Comparison of ENCODE assay signal across 22 cellular contexts in genomic region chr15:90819390-90819789, GRCh38. TPM values are rescaled to one million over a fixed set of nuclear protein-coding genes. Genes with fewer than 3 reads are reported as not detected.
DNase-seq lines count a peak whose midpoint lies in the region; ATAC-seq, FAIRE-seq and TF ChIP-seq lines count a peak whose summit lies in the region.
"Had no signal": no experiment of that assay in that cellular context is flagged by ENCODE, and none has a peak within 500 bp of the region (broad histone marks: within the 10 kb centered on the region; RNA-seq: fewer than 3 reads in every experiment).

No MANE protein-coding gene starts in this region.

- no peak overlapping the region for H3K9ac ChIP-seq in kidney (ENCODE audit: low read length in 2 of 2)

- H3K36me3 ChIP-seq in left ventricle myocardium inferior (no peaks in the 10 kb centered on the region), kidney (ENCODE audit: control insufficient read depth in 1 of 2, insufficient read depth in 2 of 2, low read length in 2 of 2) (no peaks in the 10 kb centered on the region)
- H3K36me3 ChIP-seq: esophagus squamous epithelium, upper lobe of left lung had no signal

- H3K9me3 ChIP-seq in left ventricle myocardium inferior (replicated peaks) (no peaks in the 10 kb centered on the region), kidney (ENCODE audit: control insufficient read depth in 1 of 2, low read length in 2 of 2) (no peaks in the 10 kb centered on the region)
- H3K9me3 ChIP-seq: Caco-2, esophagus squamous epithelium, upper lobe of left lung had no signal

- peaks cover 9% of the 10 kb centered on the region for H3K36me3 Mint-ChIP-seq in WTC11

- H3K4me3 Mint-ChIP-seq in WTC11, result no peak overlapping the region
- no peak overlapping the region for H3K4me3 Mint-ChIP-seq in stimulated activated naive CD8-positive, alpha-beta T cell treated with anti-CD3 and anti-CD28 coated beads, Interleukin-15, amount 100 ng/mL, for 72 hours

- ATAC-seq in WTC11, result no peak
- ATAC-seq in stimulated activated naive CD8-positive, alpha-beta T cell treated with anti-CD3 and anti-CD28 coated beads, Interleukin-15, amount 100 ng/mL, for 72 hours, result peak; percentile 20
- ATAC-seq in HG02610 (IDR thresholded peaks at IDR 0.05; ENCODE audit: unreplicated experiment), result no peak
- ATAC-seq: activated CD4-positive, CD25-positive, alpha-beta regulatory T cell treated with anti-CD3 and anti-CD28 coated beads, Interleukin-2, amount 50 U/mL, for 24 hours had no signal

- H3K4me1 Mint-ChIP-seq in WTC11, result peaks cover 27% of the 10 kb centered on the region
- H3K4me1 Mint-ChIP-seq in stimulated activated naive CD8-positive, alpha-beta T cell treated with anti-CD3 and anti-CD28 coated beads, Interleukin-15, amount 100 ng/mL, for 72 hours, result peaks cover 62% of the 10 kb centered on the region

- H3K27ac Mint-ChIP-seq in WTC11, result no peak overlapping the region
- peak overlapping the region in 1 of 2 donors; percentile 67 for H3K27ac Mint-ChIP-seq in stimulated activated naive CD8-positive, alpha-beta T cell treated with anti-CD3 and anti-CD28 coated beads, Interleukin-15, amount 100 ng/mL, for 72 hours

- TF ChIP-seq CTCF in WTC11 (IDR thresholded peaks at IDR 0.05), result no peak
- TF ChIP-seq CTCF in left ventricle myocardium inferior (IDR thresholded peaks at IDR 0.05; ENCODE audit: borderline replicate concordance), result no peak
- TF ChIP-seq CTCF in kidney (IDR thresholded peaks at IDR 0.05; ENCODE audit: borderline replicate concordance, extremely low read depth, insufficient read depth), result no peak

- H3K9me3 Mint-ChIP-seq in WTC11, result no peaks in the 10 kb centered on the region
- no peaks in the 10 kb centered on the region for H3K9me3 Mint-ChIP-seq in stimulated activated naive CD8-positive, alpha-beta T cell treated with anti-CD3 and anti-CD28 coated beads, Interleukin-15, amount 100 ng/mL, for 72 hours

- DNase-seq in activated CD8-positive, alpha-beta memory T cell treated with anti-CD3 and anti-CD28 coated beads, Interleukin-2, amount 50 U/mL, for 48 hours, result peak; percentile 59
- DNase-seq in activated CD8-positive, alpha-beta memory T cell treated with anti-CD3 and anti-CD28 coated beads, Interleukin-2, amount 50 U/mL, for 4 hours, result no peak
- DNase-seq in WTC11 (ENCODE audit: low spot score) (no peak), left ventricle myocardium inferior (peak; percentile 48), COLO829 (ENCODE audit: low spot score) (no peak), kidney (no peak)
- no peak for DNase-seq in stimulated activated naive CD8-positive, alpha-beta T cell treated with anti-CD3 and anti-CD28 coated beads, Interleukin-15, amount 100 ng/mL, for 72 hours
- DNase-seq: activated effector memory CD4-positive, alpha-beta T cell treated with Interleukin-2 at 50 U/mL for 16 hours; esophagus squamous epithelium; glutamatergic neuron; islet precursor cell; midbrain; NCI-H2081; NCI-H774; occipital lobe; upper lobe of left lung had no signal

- H3K27ac ChIP-seq in left ventricle myocardium inferior (replicated peaks), result peak overlapping the region; percentile 64
- no peak overlapping the region for H3K27ac ChIP-seq in kidney (ENCODE audit: low read depth in 2 of 2, low read length in 2 of 2)

- H3K27me3 ChIP-seq in left ventricle myocardium inferior (ENCODE audit: low read depth), result no peaks in the 10 kb centered on the region
- H3K27me3 ChIP-seq: esophagus squamous epithelium, upper lobe of left lung had no signal

- H3K27me3 Mint-ChIP-seq in WTC11 (ENCODE audit: low read depth), result no peaks in the 10 kb centered on the region
- H3K27me3 Mint-ChIP-seq in stimulated activated naive CD8-positive, alpha-beta T cell treated with anti-CD3 and anti-CD28 coated beads, Interleukin-15, amount 100 ng/mL, for 72 hours, result peaks cover 8% of the 10 kb centered on the region

- peaks cover 17% of the 10 kb centered on the region for H3K4me1 ChIP-seq in left ventricle myocardium inferior
- H3K4me1 ChIP-seq in kidney (ENCODE audit: control insufficient read depth in 1 of 2, insufficient read depth in 1 of 2, low read depth in 1 of 2, low read length in 2 of 2), result no peaks in the 10 kb centered on the region

- FAIRE-seq in kidney (lab: Jason Lieb, UNC), result no peak
- FAIRE-seq: G401.6, RCC 7860 had no signal

- H3K4me3 ChIP-seq in left ventricle myocardium inferior (no peak overlapping the region), kidney (ENCODE audit: low read length in 2 of 2) (no peak overlapping the region)
- H3K4me3 ChIP-seq: esophagus squamous epithelium, skin epidermis, upper lobe of left lung had no signal

- CTCF ChIA-PET in WTC11 (lab: Charles Lee), result interaction anchor here (0.9 to 3.6 kb wide), 4 partner anchors 48 to 115 kb away, joined by 3 to 51 read pairs (median 8); partner anchors contain the start of genes FES and UNC45A

- intact Hi-C loops in left ventricle myocardium inferior (cut with micrococcal nuclease) (loop anchor here (10.0 kb wide), 1 partner anchor 55 kb away; no protein-coding TSS in a partner anchor), kidney (cut with DNase I) (no loop called here)

- POLR2A ChIA-PET in WTC11 (lab: Charles Lee), result no interaction called here

TF ChIP-seq in WTC11, 78 proteins besides CTCF, POLR2A, EP300 and RAD21:
- TF ChIP-seq STAT6 (CRISPR knock-in tag; conservative IDR thresholded peaks at IDR 0.05; ENCODE audit: low read depth), result no peak
- TF ChIP-seq ZNF121 (CRISPR knock-in tag; IDR thresholded peaks at IDR 0.05), result 0 out of 2 replicates have a peak, but pooled peaks have one; percentile 38

RNA-seq across cellular contexts. Expression of gene FURIN, which starts 49.0 kb away (rescaled TPM):
- total RNA-seq in WTC11 (2021) (36.8 to 46.3 TPM (median 38.6 TPM) in 3 replicates), left ventricle myocardium inferior (42.7 TPM), kidney (75.9 TPM)
- 36.4 TPM for polyA plus RNA-seq in kidney (ENCODE audit: insufficient read depth, low read depth, low replicate concordance)

Comparison
In these comparisons a context has a peak if more than half of its experiments do, and no peak if none do; other contexts are left out.
1. DNase-seq: peak in activated CD8-positive, alpha-beta memory T cell treated with anti-CD3 and anti-CD28 coated beads, Interleukin-2, amount 50 U/mL, for 48 hours (single experiment) and left ventricle myocardium inferior (single experiment); none in activated CD8-positive, alpha-beta memory T cell treated with anti-CD3 and anti-CD28 coated beads, Interleukin-2, amount 50 U/mL, for 4 hours (single experiment), WTC11 (single experiment), stimulated activated naive CD8-positive, alpha-beta T cell treated with anti-CD3 and anti-CD28 coated beads, Interleukin-15, amount 100 ng/mL, for 72 hours (0 of 2), COLO829 (single experiment) and kidney (single experiment).